ENCODE assay signal across 8 cellular contexts in the genomic region with DNA sequence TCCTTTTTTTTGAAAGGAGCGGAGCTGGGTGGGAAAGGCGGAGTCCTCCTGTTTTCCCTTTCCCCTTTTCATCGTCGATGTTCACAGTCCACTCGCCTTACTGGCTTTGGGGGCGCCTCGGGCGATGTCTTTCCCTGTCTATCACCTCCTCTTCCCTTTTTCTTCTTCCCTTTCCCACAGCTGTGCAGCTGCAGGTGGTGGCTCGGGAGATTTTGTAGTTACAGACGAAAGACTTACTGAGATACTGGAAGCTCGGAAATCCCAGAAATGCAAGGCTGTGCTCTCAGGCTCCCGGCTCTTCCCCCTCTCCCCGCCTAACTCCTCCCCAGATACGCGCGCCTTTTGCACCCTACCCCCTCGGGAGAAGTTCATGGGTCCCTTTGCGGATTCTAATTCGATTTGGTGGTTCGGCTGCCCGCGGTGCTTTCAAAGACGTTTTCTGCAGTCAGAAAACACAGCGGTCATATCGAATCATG. TPM values are rescaled to one million over a fixed set of nuclear protein-coding genes. Genes with fewer than 3 reads are reported as not detected.
DNase-seq lines count a peak whose midpoint lies in the region; ATAC-seq and TF ChIP-seq lines count a peak whose summit lies in the region.

No MANE protein-coding gene starts in this region.

- no TSS peak for BruUV-seq in OCI-LY7 (replicated peaks; lab: Mats Ljungman, UMichigan)

- no peak for TF ChIP-seq POLR2A in breast epithelium (IDR thresholded peaks at IDR 0.05)

- no peaks in the 10 kb centered on the region for H3K27me3 ChIP-seq in breast epithelium

- intact Hi-C loops in OCI-LY7 (cut with micrococcal nuclease; ENCODE audit: unreplicated experiment) (loop anchor here (2.0 to 5.0 kb wide), 2 partner anchors 94 to 251 kb away; no protein-coding TSS in a partner anchor), breast epithelium (cut with DNase I; ENCODE audit: low total_unique reads) (no loop called here)

- in situ Hi-C loops in ACHN (cut with HindIII; ENCODE audit: low pct_ligation_motif_present, low pct_unique_long_range_greater_than_20kb, low sequenced_read_pairs): no loop called here

- H3K9me2 ChIP-seq in OCI-LY7 (ENCODE audit: insufficient read depth, low read length): no peaks in the 10 kb centered on the region

- H3K4me1 ChIP-seq in OCI-LY7 (ENCODE audit: insufficient read depth, low read length, poor library complexity, severe bottlenecking) (peaks cover 8% of the 10 kb centered on the region), breast epithelium (no peaks in the 10 kb centered on the region)

- H3K9me3 Mint-ChIP-seq in stimulated activated naive B cell treated with anti-CD40 and anti-IgM and Interleukin-4, amounts not matched to agents 10 μg/mL and 1 μg/mL and 100 μg/mL, for 72 hours: peaks cover 2 to 4% of the 10 kb centered on the region in 2 donors

- H4K20me1 ChIP-seq in OCI-LY7 (ENCODE audit: insufficient read depth, low read length): no peaks in the 10 kb centered on the region

- peak overlapping the region; percentile 69 for H3K4me2 ChIP-seq in OCI-LY7 (ENCODE audit: low read length)

- peaks cover 0 to 11% of the 10 kb centered on the region in 2 donors for H3K27me3 Mint-ChIP-seq in stimulated activated naive B cell treated with anti-CD40 and anti-IgM and Interleukin-4, amounts not matched to agents 10 μg/mL and 1 μg/mL and 100 μg/mL, for 72 hours

- H3K9me3 ChIP-seq in OCI-LY7 (ENCODE audit: low read length) (no peaks in the 10 kb centered on the region), breast epithelium (no peaks in the 10 kb centered on the region)

- peak overlapping the region; percentile 89 to 94 for H3K4me3 Mint-ChIP-seq in stimulated activated naive B cell treated with anti-CD40 and anti-IgM and Interleukin-4, amounts not matched to agents 10 μg/mL and 1 μg/mL and 100 μg/mL, for 72 hours

- TF ChIP-seq CTCF in GM12864 (IDR thresholded peaks at IDR 0.05; ENCODE audit: low read depth, low read length, missing control alignments) (no peak), OCI-LY7 (conservative IDR thresholded peaks at IDR 0.05; ENCODE audit: low read length) (no peak), breast epithelium (IDR thresholded peaks at IDR 0.05) (no peak)

- CTCF ChIA-PET in OCI-LY7 (lab: Charles Lee; ENCODE audit: unreplicated experiment): no interaction called here

- no peak overlapping the region for H3K27ac ChIP-seq in OCI-LY7 (ENCODE audit: low read depth, low read length, poor library complexity, severe bottlenecking)
- peak overlapping the region; percentile 88 to 89 for H3K27ac ChIP-seq in breast epithelium

- H3K79me2 ChIP-seq in OCI-LY7 (ENCODE audit: insufficient read depth, low read depth, low read length): no peaks in the 10 kb centered on the region; the same call in 1 of the 2 replicates

- peaks cover 17 to 23% of the 10 kb centered on the region in 2 donors for H3K4me1 Mint-ChIP-seq in stimulated activated naive B cell treated with anti-CD40 and anti-IgM and Interleukin-4, amounts not matched to agents 10 μg/mL and 1 μg/mL and 100 μg/mL, for 72 hours

- H2AFZ ChIP-seq in OCI-LY7 (ENCODE audit: low read length): peak overlapping the region; percentile 78; the same call in 1 of the 2 replicates

- H3K4me3 ChIP-seq in GM12864 (ENCODE audit: low read depth, low read length) (peak overlapping the region; percentile 96), OCI-LY7 (ENCODE audit: low read depth, low read length, poor library complexity, severe bottlenecking) (peak overlapping the region; percentile 73), breast epithelium (peak overlapping the region; percentile 74 to 90 (median 85))

- H3K27ac Mint-ChIP-seq in stimulated activated naive B cell treated with anti-CD40 and anti-IgM and Interleukin-4, amounts not matched to agents 10 μg/mL and 1 μg/mL and 100 μg/mL, for 72 hours: peak overlapping the region; percentile 67

- ATAC-seq in stimulated activated naive B cell treated with anti-CD40 and anti-IgM and Interleukin-4, amounts not matched to agents 10 μg/mL and 1 μg/mL and 100 μg/mL, for 72 hours (replicated peaks): no peak
- ATAC-seq in HG03025 (IDR thresholded peaks at IDR 0.05; ENCODE audit: low FRiP score, unreplicated experiment): no peak

- POLR2A ChIA-PET in OCI-LY7 (lab: Charles Lee): interaction anchor here (0.5 to 1.8 kb wide), 5 partner anchors 52 to 358 kb away, joined by 3 to 5 read pairs (median 4); no protein-coding TSS in a partner anchor

- DNase-seq in ACHN (peak; percentile 36), GM12864 (ENCODE audit: low read depth) (no peak), OCI-LY7 (ENCODE audit: low spot score) (peak; percentile 7), breast epithelium (ENCODE audit: low spot score in 2 of 2) (no peak), kidney glomerular epithelial cell (lab: John Stamatoyannopoulos, UW) (peak; percentile 30), cerebellar nuclear complex (lab: John Stamatoyannopoulos, UW) (no peak)
- peak; percentile 8 for DNase-seq in stimulated activated naive B cell treated with anti-CD40 and anti-IgM and Interleukin-4, amounts not matched to agents 10 μg/mL and 1 μg/mL and 100 μg/mL, for 72 hours

- H3K36me3 Mint-ChIP-seq in stimulated activated naive B cell treated with anti-CD40 and anti-IgM and Interleukin-4, amounts not matched to agents 10 μg/mL and 1 μg/mL and 100 μg/mL, for 72 hours: peaks cover 16 to 29% of the 10 kb centered on the region in 2 donors

- H3K36me3 ChIP-seq in OCI-LY7 (ENCODE audit: insufficient read depth, low read length): no peaks in the 10 kb centered on the region
- H3K36me3 ChIP-seq in breast epithelium: no peaks in the 10 kb centered on the region

RNA-seq across cellular contexts. Expression of gene SEPTIN11, which starts 1.3 kb away (rescaled TPM):
- total RNA-seq in OCI-LY7 (2014; rRNA removed; shearing (Covaris generic)): 16.5 and 23.5 TPM in 2 replicates
- total RNA-seq in OCI-LY7 (2022): 33.9 and 43.2 TPM in 2 replicates
- total RNA-seq in breast epithelium: 100 to 1,000 TPM in 2 of 3 donors, 10 to 100 TPM in 1; 78.6 to 362 (median 329) TPM

RNA-seq across cellular contexts. Expression of gene SOWAHB, which starts 52.9 kb away (rescaled TPM):
- 0.08 TPM in 1 of 2 replicates, not detected in the other for total RNA-seq in OCI-LY7 (2014; rRNA removed; shearing (Covaris generic))
- total RNA-seq in OCI-LY7 (2022): not detected in 2 replicates
- total RNA-seq in breast epithelium: 1 to 10 TPM in 2 of 3 donors, not detected in 1; 2.9 to 5.3 TPM

Comparison
In these comparisons a context has a peak if more than half of its experiments do, and no peak if none do; other contexts are left out.
1. DNase-seq: peak in ACHN (single experiment), OCI-LY7 (single experiment), kidney glomerular epithelial cell (single experiment) and stimulated activated naive B cell treated with anti-CD40 and anti-IgM and Interleukin-4, amounts not matched to agents 10 μg/mL and 1 μg/mL and 100 μg/mL, for 72 hours (single experiment); none in GM12864 (single experiment), breast epithelium (0 of 2) and cerebellar nuclear complex (0 of 2).
2. Peak in every context shown above with its lines, with median percentiles within 50 percentile points of each other: H3K4me3 ChIP-seq.